Comparison of ENCODE assay signal across 1 cellular context in the genomic region with DNA sequence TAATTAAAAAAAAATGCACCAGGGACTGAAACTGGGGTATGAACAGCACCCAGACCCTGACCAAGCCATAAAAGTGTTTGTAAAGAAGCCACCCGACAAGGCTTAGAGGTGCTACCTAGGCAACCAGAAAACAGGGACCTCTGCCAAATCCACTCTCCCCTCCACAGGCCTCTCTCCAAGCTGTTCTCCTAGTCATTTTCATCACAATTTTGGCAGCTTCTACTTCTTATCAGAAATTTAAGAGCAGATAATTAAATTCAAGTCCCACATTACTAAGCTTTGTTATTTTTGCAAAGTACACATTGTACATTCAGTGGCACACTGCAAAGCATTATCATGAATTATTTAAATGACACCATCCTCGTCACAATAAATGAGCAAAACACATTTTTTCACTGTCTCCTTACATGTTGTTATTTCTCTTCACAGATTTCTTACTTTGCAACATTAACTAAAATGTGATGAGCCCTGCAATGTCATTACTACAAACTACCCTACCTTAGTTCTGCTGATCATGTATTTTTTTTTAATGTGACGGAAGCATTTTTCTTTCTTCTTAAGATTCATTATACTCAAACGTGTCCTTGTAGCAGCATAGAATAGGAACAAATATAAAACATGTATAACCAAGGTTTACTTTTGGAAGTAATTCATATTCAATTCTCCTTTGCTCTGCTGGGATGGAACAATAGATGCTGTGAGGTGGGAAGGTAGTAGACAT.
TF ChIP-seq lines count a peak whose summit lies in the region.

No MANE protein-coding gene starts in this region.

TF ChIP-seq in HEK293, 187 proteins besides CTCF, POLR2A, EP300 and RAD21 (continued from another document and continues in another):
- TF ChIP-seq, protein P1, sequence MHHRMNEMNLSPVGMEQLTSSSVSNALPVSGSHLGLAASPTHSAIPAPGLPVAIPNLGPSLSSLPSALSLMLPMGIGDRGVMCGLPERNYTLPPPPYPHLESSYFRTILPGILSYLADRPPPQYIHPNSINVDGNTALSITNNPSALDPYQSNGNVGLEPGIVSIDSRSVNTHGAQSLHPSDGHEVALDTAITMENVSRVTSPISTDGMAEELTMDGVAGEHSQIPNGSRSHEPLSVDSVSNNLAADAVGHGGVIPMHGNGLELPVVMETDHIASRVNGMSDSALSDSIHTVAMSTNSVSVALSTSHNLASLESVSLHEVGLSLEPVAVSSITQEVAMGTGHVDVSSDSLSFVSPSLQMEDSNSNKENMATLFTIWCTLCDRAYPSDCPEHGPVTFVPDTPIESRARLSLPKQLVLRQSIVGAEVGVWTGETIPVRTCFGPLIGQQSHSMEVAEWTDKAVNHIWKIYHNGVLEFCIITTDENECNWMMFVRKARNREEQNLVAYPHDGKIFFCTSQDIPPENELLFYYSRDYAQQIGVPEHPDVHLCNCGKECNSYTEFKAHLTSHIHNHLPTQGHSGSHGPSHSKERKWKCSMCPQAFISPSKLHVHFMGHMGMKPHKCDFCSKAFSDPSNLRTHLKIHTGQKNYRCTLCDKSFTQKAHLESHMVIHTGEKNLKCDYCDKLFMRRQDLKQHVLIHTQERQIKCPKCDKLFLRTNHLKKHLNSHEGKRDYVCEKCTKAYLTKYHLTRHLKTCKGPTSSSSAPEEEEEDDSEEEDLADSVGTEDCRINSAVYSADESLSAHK (tag by site-specific recombination; IDR thresholded peaks at IDR 0.05): peak; percentile 56
- TF ChIP-seq ZNF140 (tag by site-specific recombination; IDR thresholded peaks at IDR 0.05): no peak
- TF ChIP-seq, protein P2, sequence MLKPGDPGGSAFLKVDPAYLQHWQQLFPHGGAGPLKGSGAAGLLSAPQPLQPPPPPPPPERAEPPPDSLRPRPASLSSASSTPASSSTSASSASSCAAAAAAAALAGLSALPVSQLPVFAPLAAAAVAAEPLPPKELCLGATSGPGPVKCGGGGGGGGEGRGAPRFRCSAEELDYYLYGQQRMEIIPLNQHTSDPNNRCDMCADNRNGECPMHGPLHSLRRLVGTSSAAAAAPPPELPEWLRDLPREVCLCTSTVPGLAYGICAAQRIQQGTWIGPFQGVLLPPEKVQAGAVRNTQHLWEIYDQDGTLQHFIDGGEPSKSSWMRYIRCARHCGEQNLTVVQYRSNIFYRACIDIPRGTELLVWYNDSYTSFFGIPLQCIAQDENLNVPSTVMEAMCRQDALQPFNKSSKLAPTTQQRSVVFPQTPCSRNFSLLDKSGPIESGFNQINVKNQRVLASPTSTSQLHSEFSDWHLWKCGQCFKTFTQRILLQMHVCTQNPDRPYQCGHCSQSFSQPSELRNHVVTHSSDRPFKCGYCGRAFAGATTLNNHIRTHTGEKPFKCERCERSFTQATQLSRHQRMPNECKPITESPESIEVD (tag by site-specific recombination; IDR thresholded peaks at IDR 0.05): peak; percentile 78
- TF ChIP-seq ZNF214 (tag by site-specific recombination; IDR thresholded peaks at IDR 0.05; ENCODE audit: borderline replicate concordance): no peak
- TF ChIP-seq ZNF2 (tag by site-specific recombination; IDR thresholded peaks at IDR 0.05): no peak
- no peak for TF ChIP-seq ZNF747 (tag by site-specific recombination; IDR thresholded peaks at IDR 0.05)
- TF ChIP-seq ZBTB21 (tag by site-specific recombination; IDR thresholded peaks at IDR 0.05): no peak
- TF ChIP-seq ZBTB8A (tag by site-specific recombination; IDR thresholded peaks at IDR 0.05): no peak
- TF ChIP-seq ZNF184 (tag by site-specific recombination; IDR thresholded peaks at IDR 0.05): no peak
- TF ChIP-seq SCRT2 (tag by site-specific recombination; IDR thresholded peaks at IDR 0.05): no peak
- TF ChIP-seq ZNF350 (tag by site-specific recombination; IDR thresholded peaks at IDR 0.05): no peak
- no peak for TF ChIP-seq ZNF155 (tag by site-specific recombination; IDR thresholded peaks at IDR 0.05)
- TF ChIP-seq ZNF146 (tag by site-specific recombination; IDR thresholded peaks at IDR 0.05): no peak
- no peak for TF ChIP-seq ZNF707 (tag by site-specific recombination; IDR thresholded peaks at IDR 0.05)
- TF ChIP-seq, protein P3, sequence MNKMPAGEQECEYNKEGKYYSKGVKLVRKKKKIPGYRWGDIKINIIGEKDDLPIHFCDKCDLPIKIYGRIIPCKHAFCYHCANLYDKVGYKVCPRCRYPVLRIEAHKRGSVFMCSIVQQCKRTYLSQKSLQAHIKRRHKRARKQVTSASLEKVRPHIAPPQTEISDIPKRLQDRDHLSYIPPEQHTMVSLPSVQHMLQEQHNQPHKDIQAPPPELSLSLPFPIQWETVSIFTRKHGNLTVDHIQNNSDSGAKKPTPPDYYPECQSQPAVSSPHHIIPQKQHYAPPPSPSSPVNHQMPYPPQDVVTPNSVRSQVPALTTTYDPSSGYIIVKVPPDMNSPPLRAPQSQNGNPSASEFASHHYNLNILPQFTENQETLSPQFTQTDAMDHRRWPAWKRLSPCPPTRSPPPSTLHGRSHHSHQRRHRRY (tag by site-specific recombination; IDR thresholded peaks at IDR 0.05): no peak
- no peak for TF ChIP-seq ZEB2 (tag by site-specific recombination; IDR thresholded peaks at IDR 0.05)
- TF ChIP-seq ZNF654 (tag by site-specific recombination; IDR thresholded peaks at IDR 0.05; ENCODE audit: low read depth): no peak
- TF ChIP-seq GFI1B (tag by site-specific recombination; IDR thresholded peaks at IDR 0.05): no peak
- TF ChIP-seq, protein P4, sequence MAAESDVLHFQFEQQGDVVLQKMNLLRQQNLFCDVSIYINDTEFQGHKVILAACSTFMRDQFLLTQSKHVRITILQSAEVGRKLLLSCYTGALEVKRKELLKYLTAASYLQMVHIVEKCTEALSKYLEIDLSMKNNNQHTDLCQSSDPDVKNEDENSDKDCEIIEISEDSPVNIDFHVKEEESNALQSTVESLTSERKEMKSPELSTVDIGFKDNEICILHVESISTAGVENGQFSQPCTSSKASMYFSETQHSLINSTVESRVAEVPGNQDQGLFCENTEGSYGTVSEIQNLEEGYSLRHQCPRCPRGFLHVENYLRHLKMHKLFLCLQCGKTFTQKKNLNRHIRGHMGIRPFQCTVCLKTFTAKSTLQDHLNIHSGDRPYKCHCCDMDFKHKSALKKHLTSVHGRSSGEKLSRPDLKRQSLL (tag by site-specific recombination; IDR thresholded peaks at IDR 0.05): no peak
- TF ChIP-seq, protein P5, sequence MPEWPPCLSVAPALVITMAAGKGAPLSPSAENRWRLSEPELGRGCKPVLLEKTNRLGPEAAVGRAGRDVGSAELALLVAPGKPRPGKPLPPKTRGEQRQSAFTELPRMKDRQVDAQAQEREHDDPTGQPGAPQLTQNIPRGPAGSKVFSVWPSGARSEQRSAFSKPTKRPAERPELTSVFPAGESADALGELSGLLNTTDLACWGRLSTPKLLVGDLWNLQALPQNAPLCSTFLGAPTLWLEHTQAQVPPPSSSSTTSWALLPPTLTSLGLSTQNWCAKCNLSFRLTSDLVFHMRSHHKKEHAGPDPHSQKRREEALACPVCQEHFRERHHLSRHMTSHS (tag by site-specific recombination; IDR thresholded peaks at IDR 0.05): no peak
- no peak for TF ChIP-seq YY2 (tag by site-specific recombination; IDR thresholded peaks at IDR 0.05)
- TF ChIP-seq OSR2 (tag by site-specific recombination; IDR thresholded peaks at IDR 0.05): peak; percentile 91
- TF ChIP-seq ZNF239 (tag by site-specific recombination; IDR thresholded peaks at IDR 0.05): no peak
- TF ChIP-seq, protein P6, sequence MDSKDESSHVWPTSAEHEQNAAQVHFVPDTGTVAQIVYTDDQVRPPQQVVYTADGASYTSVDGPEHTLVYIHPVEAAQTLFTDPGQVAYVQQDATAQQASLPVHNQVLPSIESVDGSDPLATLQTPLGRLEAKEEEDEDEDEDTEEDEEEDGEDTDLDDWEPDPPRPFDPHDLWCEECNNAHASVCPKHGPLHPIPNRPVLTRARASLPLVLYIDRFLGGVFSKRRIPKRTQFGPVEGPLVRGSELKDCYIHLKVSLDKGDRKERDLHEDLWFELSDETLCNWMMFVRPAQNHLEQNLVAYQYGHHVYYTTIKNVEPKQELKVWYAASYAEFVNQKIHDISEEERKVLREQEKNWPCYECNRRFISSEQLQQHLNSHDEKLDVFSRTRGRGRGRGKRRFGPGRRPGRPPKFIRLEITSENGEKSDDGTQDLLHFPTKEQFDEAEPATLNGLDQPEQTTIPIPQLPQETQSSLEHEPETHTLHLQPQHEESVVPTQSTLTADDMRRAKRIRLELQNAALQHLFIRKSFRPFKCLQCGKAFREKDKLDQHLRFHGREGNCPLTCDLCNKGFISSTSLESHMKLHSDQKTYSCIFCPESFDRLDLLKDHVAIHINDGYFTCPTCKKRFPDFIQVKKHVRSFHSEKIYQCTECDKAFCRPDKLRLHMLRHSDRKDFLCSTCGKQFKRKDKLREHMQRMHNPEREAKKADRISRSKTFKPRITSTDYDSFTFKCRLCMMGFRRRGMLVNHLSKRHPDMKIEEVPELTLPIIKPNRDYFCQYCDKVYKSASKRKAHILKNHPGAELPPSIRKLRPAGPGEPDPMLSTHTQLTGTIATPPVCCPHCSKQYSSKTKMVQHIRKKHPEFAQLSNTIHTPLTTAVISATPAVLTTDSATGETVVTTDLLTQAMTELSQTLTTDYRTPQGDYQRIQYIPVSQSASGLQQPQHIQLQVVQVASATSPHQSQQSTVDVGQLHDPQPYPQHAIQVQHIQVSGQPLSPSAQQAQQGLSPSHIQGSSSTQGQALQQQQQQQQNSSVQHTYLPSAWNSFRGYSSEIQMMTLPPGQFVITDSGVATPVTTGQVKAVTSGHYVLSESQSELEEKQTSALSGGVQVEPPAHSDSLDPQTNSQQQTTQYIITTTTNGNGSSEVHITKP (tag by site-specific recombination; IDR thresholded peaks at IDR 0.05): no peak
- TF ChIP-seq RBAK (tag by site-specific recombination; IDR thresholded peaks at IDR 0.05): no peak
- TF ChIP-seq OVOL3 (tag by site-specific recombination; IDR thresholded peaks at IDR 0.05): peak; percentile 70; the same call in 1 of the 2 replicates
- no peak for TF ChIP-seq ZNF354C (tag by site-specific recombination; IDR thresholded peaks at IDR 0.05; ENCODE audit: borderline replicate concordance, low read depth)
- no peak for TF ChIP-seq ZBTB7A (tag by site-specific recombination; IDR thresholded peaks at IDR 0.05; ENCODE audit: low read depth)
- TF ChIP-seq ZNF202 (tag by site-specific recombination; IDR thresholded peaks at IDR 0.05; ENCODE audit: borderline replicate concordance): no peak
- no peak for TF ChIP-seq ZNF473 (tag by site-specific recombination; IDR thresholded peaks at IDR 0.05)
- TF ChIP-seq, protein P7, sequence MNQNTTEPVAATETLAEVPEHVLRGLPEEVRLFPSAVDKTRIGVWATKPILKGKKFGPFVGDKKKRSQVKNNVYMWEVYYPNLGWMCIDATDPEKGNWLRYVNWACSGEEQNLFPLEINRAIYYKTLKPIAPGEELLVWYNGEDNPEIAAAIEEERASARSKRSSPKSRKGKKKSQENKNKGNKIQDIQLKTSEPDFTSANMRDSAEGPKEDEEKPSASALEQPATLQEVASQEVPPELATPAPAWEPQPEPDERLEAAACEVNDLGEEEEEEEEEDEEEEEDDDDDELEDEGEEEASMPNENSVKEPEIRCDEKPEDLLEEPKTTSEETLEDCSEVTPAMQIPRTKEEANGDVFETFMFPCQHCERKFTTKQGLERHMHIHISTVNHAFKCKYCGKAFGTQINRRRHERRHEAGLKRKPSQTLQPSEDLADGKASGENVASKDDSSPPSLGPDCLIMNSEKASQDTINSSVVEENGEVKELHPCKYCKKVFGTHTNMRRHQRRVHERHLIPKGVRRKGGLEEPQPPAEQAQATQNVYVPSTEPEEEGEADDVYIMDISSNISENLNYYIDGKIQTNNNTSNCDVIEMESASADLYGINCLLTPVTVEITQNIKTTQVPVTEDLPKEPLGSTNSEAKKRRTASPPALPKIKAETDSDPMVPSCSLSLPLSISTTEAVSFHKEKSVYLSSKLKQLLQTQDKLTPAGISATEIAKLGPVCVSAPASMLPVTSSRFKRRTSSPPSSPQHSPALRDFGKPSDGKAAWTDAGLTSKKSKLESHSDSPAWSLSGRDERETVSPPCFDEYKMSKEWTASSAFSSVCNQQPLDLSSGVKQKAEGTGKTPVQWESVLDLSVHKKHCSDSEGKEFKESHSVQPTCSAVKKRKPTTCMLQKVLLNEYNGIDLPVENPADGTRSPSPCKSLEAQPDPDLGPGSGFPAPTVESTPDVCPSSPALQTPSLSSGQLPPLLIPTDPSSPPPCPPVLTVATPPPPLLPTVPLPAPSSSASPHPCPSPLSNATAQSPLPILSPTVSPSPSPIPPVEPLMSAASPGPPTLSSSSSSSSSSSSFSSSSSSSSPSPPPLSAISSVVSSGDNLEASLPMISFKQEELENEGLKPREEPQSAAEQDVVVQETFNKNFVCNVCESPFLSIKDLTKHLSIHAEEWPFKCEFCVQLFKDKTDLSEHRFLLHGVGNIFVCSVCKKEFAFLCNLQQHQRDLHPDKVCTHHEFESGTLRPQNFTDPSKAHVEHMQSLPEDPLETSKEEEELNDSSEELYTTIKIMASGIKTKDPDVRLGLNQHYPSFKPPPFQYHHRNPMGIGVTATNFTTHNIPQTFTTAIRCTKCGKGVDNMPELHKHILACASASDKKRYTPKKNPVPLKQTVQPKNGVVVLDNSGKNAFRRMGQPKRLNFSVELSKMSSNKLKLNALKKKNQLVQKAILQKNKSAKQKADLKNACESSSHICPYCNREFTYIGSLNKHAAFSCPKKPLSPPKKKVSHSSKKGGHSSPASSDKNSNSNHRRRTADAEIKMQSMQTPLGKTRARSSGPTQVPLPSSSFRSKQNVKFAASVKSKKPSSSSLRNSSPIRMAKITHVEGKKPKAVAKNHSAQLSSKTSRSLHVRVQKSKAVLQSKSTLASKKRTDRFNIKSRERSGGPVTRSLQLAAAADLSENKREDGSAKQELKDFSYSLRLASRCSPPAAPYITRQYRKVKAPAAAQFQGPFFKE (tag by site-specific recombination; IDR thresholded peaks at IDR 0.05; ENCODE audit: borderline replicate concordance): no peak
- TF ChIP-seq, protein P8, sequence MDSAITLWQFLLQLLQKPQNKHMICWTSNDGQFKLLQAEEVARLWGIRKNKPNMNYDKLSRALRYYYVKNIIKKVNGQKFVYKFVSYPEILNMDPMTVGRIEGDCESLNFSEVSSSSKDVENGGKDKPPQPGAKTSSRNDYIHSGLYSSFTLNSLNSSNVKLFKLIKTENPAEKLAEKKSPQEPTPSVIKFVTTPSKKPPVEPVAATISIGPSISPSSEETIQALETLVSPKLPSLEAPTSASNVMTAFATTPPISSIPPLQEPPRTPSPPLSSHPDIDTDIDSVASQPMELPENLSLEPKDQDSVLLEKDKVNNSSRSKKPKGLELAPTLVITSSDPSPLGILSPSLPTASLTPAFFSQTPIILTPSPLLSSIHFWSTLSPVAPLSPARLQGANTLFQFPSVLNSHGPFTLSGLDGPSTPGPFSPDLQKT (IDR thresholded peaks at IDR 0.05; ENCODE audit: borderline replicate concordance, low read depth, low read length): no peak
- 0 out of 2 replicates have a peak, but pooled peaks have one; percentile 23 for TF ChIP-seq MZF1 (tag by site-specific recombination; IDR thresholded peaks at IDR 0.05; ENCODE audit: borderline replicate concordance)
- TF ChIP-seq KLF7 (tag by site-specific recombination; IDR thresholded peaks at IDR 0.05; ENCODE audit: borderline replicate concordance): no peak
- TF ChIP-seq, protein P9, sequence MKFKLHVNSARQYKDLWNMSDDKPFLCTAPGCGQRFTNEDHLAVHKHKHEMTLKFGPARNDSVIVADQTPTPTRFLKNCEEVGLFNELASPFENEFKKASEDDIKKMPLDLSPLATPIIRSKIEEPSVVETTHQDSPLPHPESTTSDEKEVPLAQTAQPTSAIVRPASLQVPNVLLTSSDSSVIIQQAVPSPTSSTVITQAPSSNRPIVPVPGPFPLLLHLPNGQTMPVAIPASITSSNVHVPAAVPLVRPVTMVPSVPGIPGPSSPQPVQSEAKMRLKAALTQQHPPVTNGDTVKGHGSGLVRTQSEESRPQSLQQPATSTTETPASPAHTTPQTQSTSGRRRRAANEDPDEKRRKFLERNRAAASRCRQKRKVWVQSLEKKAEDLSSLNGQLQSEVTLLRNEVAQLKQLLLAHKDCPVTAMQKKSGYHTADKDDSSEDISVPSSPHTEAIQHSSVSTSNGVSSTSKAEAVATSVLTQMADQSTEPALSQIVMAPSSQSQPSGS (tag by site-specific recombination; IDR thresholded peaks at IDR 0.05; ENCODE audit: low read depth): no peak
- no peak for TF ChIP-seq ZNF677 (tag by site-specific recombination; IDR thresholded peaks at IDR 0.05)
- TF ChIP-seq ZNF174 (tag by site-specific recombination; IDR thresholded peaks at IDR 0.05): no peak
- TF ChIP-seq ZNF223 (tag by site-specific recombination; IDR thresholded peaks at IDR 0.05): no peak
